9 cellular contexts compared by ENCODE assay signal in genomic region chr17:5585814-5586558, GRCh38. TPM values are rescaled to one million over a fixed set of nuclear protein-coding genes. Genes with fewer than 3 reads are reported as not detected.
DNase-seq lines count a peak whose midpoint lies in the region; ATAC-seq and TF ChIP-seq lines count a peak whose summit lies in the region.
"Had no signal": no experiment of that assay in that cellular context is flagged by ENCODE, and none has a peak within 500 bp of the region (broad histone marks: within the 10 kb centered on the region; RNA-seq: fewer than 3 reads in every experiment).

No MANE protein-coding gene starts in this region.

- H3K27ac ChIP-seq in right atrium auricular region (peak overlapping the region; percentile 83 to 90), SJSA1 (peak overlapping the region; percentile 62; the same call in 1 of the 2 replicates), upper lobe of left lung (peak overlapping the region; percentile 85 to 93 (median 90)), testis (no peak overlapping the region)

- WGBS in upper lobe of left lung, 2 donors, result 26 to 31% methylated on average over 5 to 11 of the region's 11 CpGs
- 41 to 45% methylated on average over 11 of the region's 11 CpGs for WGBS in testis, 2 donors

- H3K9me3 ChIP-seq in right atrium auricular region (no peaks in the 10 kb centered on the region), SJSA1 (replicated peaks) (no peaks in the 10 kb centered on the region), upper lobe of left lung (no peaks in the 10 kb centered on the region), testis (no peaks in the 10 kb centered on the region)

- no peak for TF ChIP-seq EP300 in upper lobe of left lung (IDR thresholded peaks at IDR 0.05)

- H3K36me3 ChIP-seq in right atrium auricular region, result no peaks in the 10 kb centered on the region
- H3K36me3 ChIP-seq in SJSA1, result 0 out of 2 replicates have a peak, but pooled peaks cover 3% of the 10 kb centered on the region
- H3K36me3 ChIP-seq in upper lobe of left lung, result peaks cover 0 to 13% (median 2%) of the 10 kb centered on the region in 4 donors
- no peaks in the 10 kb centered on the region for H3K36me3 ChIP-seq in testis (ENCODE audit: low read depth, missing control alignments)

- H3K4me1 ChIP-seq in right atrium auricular region (peaks cover 0 to 34% of the 10 kb centered on the region in 2 donors), SJSA1 (replicated peaks) (peaks cover 26% of the 10 kb centered on the region), upper lobe of left lung (peaks cover 32 to 45% (median 43%) of the 10 kb centered on the region in 4 donors), testis (no peaks in the 10 kb centered on the region)

- intact Hi-C loops in Right ventricle myocardium superior (cut with DNase I) (loop anchor here (2.0 to 5.0 kb wide), 2 partner anchors 837 to 851 kb away; partner anchors contain the start of gene AIPL1), testis (cut with DNase I; ENCODE audit: low total_unique reads) (loop anchor here (5.0 kb wide), 1 partner anchor 836 kb away; no protein-coding TSS in a partner anchor)

- ATAC-seq in Right ventricle myocardium superior (ENCODE audit: poor library complexity) (no peak), upper lobe of left lung (ENCODE audit: low FRiP score in 2 of 2) (no peak), GM21381 (IDR thresholded peaks at IDR 0.05; ENCODE audit: unreplicated experiment) (no peak)
- ATAC-seq: sciatic nerve had no signal

- no peak for TF ChIP-seq POLR2A in upper lobe of left lung (IDR thresholded peaks at IDR 0.05)
- no peak for TF ChIP-seq POLR2A in testis (IDR thresholded peaks at IDR 0.05)

- H3K27me3 ChIP-seq in right atrium auricular region (no peaks in the 10 kb centered on the region), SJSA1 (replicated peaks) (no peaks in the 10 kb centered on the region), upper lobe of left lung (no peaks in the 10 kb centered on the region), testis (no peaks in the 10 kb centered on the region)

- no peak for TF ChIP-seq CTCF in right atrium auricular region (IDR thresholded peaks at IDR 0.05)
- TF ChIP-seq CTCF in fibroblast of villous mesenchyme (IDR thresholded peaks at IDR 0.05; ENCODE audit: insufficient read depth, low read depth, low read length), result no peak
- TF ChIP-seq CTCF in upper lobe of left lung (IDR thresholded peaks at IDR 0.05), result no peak
- TF ChIP-seq CTCF in testis (IDR thresholded peaks at IDR 0.05), result no peak

- DNase-seq in right atrium auricular region (ENCODE audit: low spot score) (no peak), Right ventricle myocardium superior (no peak), SJSA1 (ENCODE audit: low read depth in 1 of 2, low spot score in 2 of 2) (no peak), fibroblast of villous mesenchyme (ENCODE audit: low read depth) (peak; percentile 28), upper lobe of left lung (no peak), testis (no peak), ecto neural progenitor cell (ENCODE audit: low spot score) (no peak)

- H3K4me3 ChIP-seq in right atrium auricular region, result no peak overlapping the region
- no peak overlapping the region for H3K4me3 ChIP-seq in SJSA1
- H3K4me3 ChIP-seq in fibroblast of villous mesenchyme (ENCODE audit: low read depth, low read length), result no peak overlapping the region
- H3K4me3 ChIP-seq in upper lobe of left lung, result no peak overlapping the region
- no peak overlapping the region for H3K4me3 ChIP-seq in testis

RNA-seq across cellular contexts. Expression of gene NLRP1, which starts 1.7 kb away (rescaled TPM):
- total RNA-seq in right atrium auricular region, result 10 to 100 TPM; 11.4 to 16.5 TPM
- total RNA-seq in Right ventricle myocardium superior, result 7.9 TPM
- 48.2 and 49.3 TPM in 2 replicates for total RNA-seq in SJSA1 (2014; rRNA removed; shearing (Covaris generic))
- 33.2 and 45.1 TPM in 2 replicates for total RNA-seq in fibroblast of villous mesenchyme
- 100 to 1,000 TPM in 1 of 6 donors, 10 to 100 TPM in 5; 24.3 to 137 (median 41.5) TPM for total RNA-seq in upper lobe of left lung
- 10 to 100 TPM; 35.4 to 68.5 TPM for total RNA-seq in testis
- polyA plus RNA-seq in testis (ENCODE audit: insufficient read depth, low read depth, low replicate concordance), result 39.0 TPM

Comparison
In these comparisons a context has a peak if more than half of its experiments do, and no peak if none do; other contexts are left out.
1. H3K27ac ChIP-seq: peak in right atrium auricular region (2 of 2), SJSA1 (single experiment) and upper lobe of left lung (4 of 4); none in testis (0 of 2).